In genomic region chr17:75135452-75135851, GRCh38 we compare ENCODE assay signal across 1 cellular context.
TF ChIP-seq lines count a peak whose summit lies in the region.

No MANE protein-coding gene starts in this region.

TF ChIP-seq in WTC11, 78 proteins besides CTCF, POLR2A, EP300 and RAD21 (continued from another document):
- TF ChIP-seq, protein P1, sequence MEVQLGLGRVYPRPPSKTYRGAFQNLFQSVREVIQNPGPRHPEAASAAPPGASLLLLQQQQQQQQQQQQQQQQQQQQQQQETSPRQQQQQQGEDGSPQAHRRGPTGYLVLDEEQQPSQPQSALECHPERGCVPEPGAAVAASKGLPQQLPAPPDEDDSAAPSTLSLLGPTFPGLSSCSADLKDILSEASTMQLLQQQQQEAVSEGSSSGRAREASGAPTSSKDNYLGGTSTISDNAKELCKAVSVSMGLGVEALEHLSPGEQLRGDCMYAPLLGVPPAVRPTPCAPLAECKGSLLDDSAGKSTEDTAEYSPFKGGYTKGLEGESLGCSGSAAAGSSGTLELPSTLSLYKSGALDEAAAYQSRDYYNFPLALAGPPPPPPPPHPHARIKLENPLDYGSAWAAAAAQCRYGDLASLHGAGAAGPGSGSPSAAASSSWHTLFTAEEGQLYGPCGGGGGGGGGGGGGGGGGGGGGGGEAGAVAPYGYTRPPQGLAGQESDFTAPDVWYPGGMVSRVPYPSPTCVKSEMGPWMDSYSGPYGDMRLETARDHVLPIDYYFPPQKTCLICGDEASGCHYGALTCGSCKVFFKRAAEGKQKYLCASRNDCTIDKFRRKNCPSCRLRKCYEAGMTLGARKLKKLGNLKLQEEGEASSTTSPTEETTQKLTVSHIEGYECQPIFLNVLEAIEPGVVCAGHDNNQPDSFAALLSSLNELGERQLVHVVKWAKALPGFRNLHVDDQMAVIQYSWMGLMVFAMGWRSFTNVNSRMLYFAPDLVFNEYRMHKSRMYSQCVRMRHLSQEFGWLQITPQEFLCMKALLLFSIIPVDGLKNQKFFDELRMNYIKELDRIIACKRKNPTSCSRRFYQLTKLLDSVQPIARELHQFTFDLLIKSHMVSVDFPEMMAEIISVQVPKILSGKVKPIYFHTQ (CRISPR knock-in tag; IDR thresholded peaks at IDR 0.05): 0 out of 2 replicates have a peak, but pooled peaks have one; percentile 53
- TF ChIP-seq ZBTB43 (CRISPR knock-in tag; IDR thresholded peaks at IDR 0.05): no peak
